In the genomic region with DNA sequence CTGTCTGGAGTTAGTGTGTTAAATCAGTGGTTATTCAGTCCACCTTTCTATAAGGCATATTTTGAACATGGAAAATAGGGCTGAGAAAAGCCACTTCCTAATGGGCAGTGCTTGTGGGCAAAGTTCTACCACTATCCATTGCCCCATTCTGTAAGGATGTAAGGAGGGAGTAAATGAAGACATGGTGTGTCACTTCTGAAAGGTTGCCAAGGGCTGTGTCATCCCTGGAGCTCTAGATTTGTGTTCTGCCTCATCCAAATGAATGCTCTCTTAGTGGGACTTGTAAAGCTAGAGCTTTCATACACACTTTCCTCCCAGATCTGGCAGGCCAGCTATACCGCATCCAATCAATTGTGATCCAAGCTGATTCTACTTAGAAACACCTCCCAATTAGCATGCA, we compare ENCODE assay signal across 15 cellular contexts.
A peak's percentile ranks its signal among the peaks of the same experiment; 100 is the strongest.
DNase-seq lines count a peak whose midpoint lies in the region; ATAC-seq and TF ChIP-seq lines count a peak whose summit lies in the region.
"Had no signal": no experiment of that assay in that cellular context is flagged by ENCODE, and none has a peak within 500 bp of the region (broad histone marks: within the 10 kb centered on the region; RNA-seq: fewer than 3 reads in every experiment).

No MANE protein-coding gene starts in this region.

- no peak for TF ChIP-seq CTCF in AG09309 (IDR thresholded peaks at IDR 0.05; ENCODE audit: control insufficient read depth, insufficient read depth, low read depth, low read length, missing control alignments)
- TF ChIP-seq CTCF in brain microvascular endothelial cell (IDR thresholded peaks at IDR 0.05; ENCODE audit: low read depth, low read length, missing control alignments) = no peak
- no peak for TF ChIP-seq CTCF in glutamatergic neuron (IDR thresholded peaks at IDR 0.05; ENCODE audit: partially characterized antibody, unreplicated experiment)

- no peaks in the 10 kb centered on the region for H3K27me3 ChIP-seq in brain microvascular endothelial cell (replicated peaks)
- no peaks in the 10 kb centered on the region for H3K27me3 ChIP-seq in mesenchymal stem cell (ENCODE audit: control insufficient read depth in 1 of 2, insufficient read depth in 1 of 2, low read length in 2 of 2)
- 0 out of 2 replicates have a peak, but pooled peaks cover 2% of the 10 kb centered on the region for H3K27me3 ChIP-seq in SJCRH30
- H3K27me3 ChIP-seq: BLaER1, neutrophil had no signal

- no peak overlapping the region for H3K18ac ChIP-seq in mesenchymal stem cell (ENCODE audit: low read depth in 1 of 2, low read length in 2 of 2)

- no peak overlapping the region for H4K8ac ChIP-seq in mesenchymal stem cell (ENCODE audit: low read length)

- H2AFZ ChIP-seq in mesenchymal stem cell (ENCODE audit: low read depth, low read length) = peak overlapping the region; percentile 23

- no peaks in the 10 kb centered on the region for H3K36me3 Mint-ChIP-seq in activated T-cell treated with anti-CD3 and anti-CD28 coated beads, Interleukin-2, amount 50 U/mL, for 4 hours (ENCODE audit: insufficient read depth)
- H3K36me3 Mint-ChIP-seq in glutamatergic neuron (ENCODE audit: unreplicated experiment) = no peaks in the 10 kb centered on the region

- H2BK15ac ChIP-seq in mesenchymal stem cell (ENCODE audit: low read depth, poor library complexity, severe bottlenecking) = no peak overlapping the region

- H2BK12ac ChIP-seq in mesenchymal stem cell (ENCODE audit: low read length in 2 of 2) = peak overlapping the region in 1 of 2 experiments; percentile 31

- peaks cover 10% of the 10 kb centered on the region for H3K4me1 Mint-ChIP-seq in activated T-cell treated with anti-CD3 and anti-CD28 coated beads, Interleukin-2, amount 50 U/mL, for 4 hours (ENCODE audit: low read depth)
- no peaks in the 10 kb centered on the region for H3K4me1 Mint-ChIP-seq in glutamatergic neuron (ENCODE audit: low read depth, unreplicated experiment)

- ATAC-seq in activated T-cell treated with anti-CD3 and anti-CD28 coated beads, Interleukin-2, amount 50 U/mL, for 4 hours = no peak

- H2AK5ac ChIP-seq in mesenchymal stem cell (ENCODE audit: low read length, severe bottlenecking) = no peak overlapping the region

- no peak overlapping the region for H3K4me3 ChIP-seq in AG09309 (ENCODE audit: control insufficient read depth, low read depth, low read length)
- no peak overlapping the region for H3K4me3 ChIP-seq in brain microvascular endothelial cell (ENCODE audit: low read depth, low read length)
- H3K4me3 ChIP-seq in mesenchymal stem cell (ENCODE audit: insufficient read depth in 1 of 2, low read depth in 1 of 2, low read length in 2 of 2) = no peak overlapping the region
- no peak overlapping the region for H3K4me3 ChIP-seq in SJCRH30
- H3K4me3 ChIP-seq: BLaER1, lung had no signal

- peak overlapping the region in 1 of 2 experiments; percentile 26 for H3K4ac ChIP-seq in mesenchymal stem cell (ENCODE audit: low read depth in 1 of 2, low read length in 2 of 2)

- H3K4me3 Mint-ChIP-seq in activated T-cell treated with anti-CD3 and anti-CD28 coated beads, Interleukin-2, amount 50 U/mL, for 4 hours = no peak overlapping the region
- no peak overlapping the region for H3K4me3 Mint-ChIP-seq in glutamatergic neuron (ENCODE audit: unreplicated experiment)

- DNase-seq in AG09309 (ENCODE audit: low read depth) = peak; percentile 76
- DNase-seq in M059J (ENCODE audit: low read depth) = peak; percentile 94
- DNase-seq in brain microvascular endothelial cell = peak; percentile 70
- peak; percentile 52 for DNase-seq in mesenchymal stem cell
- no peak for DNase-seq in NOMO-1 treated with DMSO at 0.1 percent for 48 hours (lab: John Stamatoyannopoulos, UW; ENCODE audit: unreplicated experiment)
- DNase-seq in activated T-cell treated with anti-CD3 and anti-CD28 coated beads, Interleukin-2, amount 50 U/mL, for 4 hours = no peak
- no peak for DNase-seq in glutamatergic neuron
- no peak for DNase-seq in SJCRH30
- DNase-seq: activated T-cell treated with anti-CD3 and anti-CD28 coated beads for 4 hours; NCI-H510A treated with DMSO at 0.1 percent for 48 hours; stimulated activated CD4-positive, alpha-beta T cell treated with anti-CD3 and anti-CD28 coated beads, Interleukin-15, amount 100 ng/mL, for 24 hours; WERI-Rb-1 had no signal

- H3K4me2 ChIP-seq in mesenchymal stem cell (ENCODE audit: low read length, poor library complexity, severe bottlenecking) = no peak overlapping the region
- H3K4me2 ChIP-seq: BLaER1 had no signal

- in situ Hi-C loops in brain microvascular endothelial cell (cut with HindIII; ENCODE audit: low pct_ligation_motif_present, low sequenced_read_pairs) = no loop called here

- WGBS in mesenchymal stem cell = 100% methylated on average over 1 of the region's 1 CpG

- H2BK5ac ChIP-seq in mesenchymal stem cell (ENCODE audit: low read depth, low read length, poor library complexity, severe bottlenecking) = no peak overlapping the region

- H3K4me1 ChIP-seq in mesenchymal stem cell (ENCODE audit: control insufficient read depth, insufficient read depth, low read depth, low read length) = no peaks in the 10 kb centered on the region
- H3K4me1 ChIP-seq in SJCRH30 = no peaks in the 10 kb centered on the region

- no peak overlapping the region for H3K27ac Mint-ChIP-seq in glutamatergic neuron (ENCODE audit: unreplicated experiment)

- H3K36me3 ChIP-seq in brain microvascular endothelial cell (replicated peaks) (no peaks in the 10 kb centered on the region), mesenchymal stem cell (ENCODE audit: control insufficient read depth in 1 of 2, insufficient read depth in 2 of 2, low read depth in 1 of 2, low read length in 2 of 2) (no peaks in the 10 kb centered on the region), SJCRH30 (no peaks in the 10 kb centered on the region)
- H3K36me3 ChIP-seq: BLaER1, neutrophil, WERI-Rb-1 had no signal

- H3K14ac ChIP-seq in mesenchymal stem cell (ENCODE audit: low read length in 2 of 2) = no peak overlapping the region

- H3K27me3 Mint-ChIP-seq in activated T-cell treated with anti-CD3 and anti-CD28 coated beads, Interleukin-2, amount 50 U/mL, for 4 hours (ENCODE audit: low read depth) = no peaks in the 10 kb centered on the region
- H3K27me3 Mint-ChIP-seq in glutamatergic neuron (ENCODE audit: unreplicated experiment) = peaks cover 1% of the 10 kb centered on the region

- H3K9me3 ChIP-seq in mesenchymal stem cell (ENCODE audit: control insufficient read depth, low read length) (no peaks in the 10 kb centered on the region), SJCRH30 (replicated peaks) (no peaks in the 10 kb centered on the region)
- H3K9me3 ChIP-seq: neutrophil had no signal

- H3K27ac ChIP-seq in brain microvascular endothelial cell = no peak overlapping the region
- no peak overlapping the region for H3K27ac ChIP-seq in mesenchymal stem cell (ENCODE audit: low read length, poor library complexity, severe bottlenecking)
- no peak overlapping the region for H3K27ac ChIP-seq in SJCRH30
- H3K27ac ChIP-seq: BLaER1, neutrophil, WERI-Rb-1 had no signal

- no peaks in the 10 kb centered on the region for H3K9me3 Mint-ChIP-seq in activated T-cell treated with anti-CD3 and anti-CD28 coated beads, Interleukin-2, amount 50 U/mL, for 4 hours
- H3K9me3 Mint-ChIP-seq in glutamatergic neuron (ENCODE audit: unreplicated experiment) = no peaks in the 10 kb centered on the region

- no peak overlapping the region for H2BK120ac ChIP-seq in mesenchymal stem cell (ENCODE audit: low read depth, low read length)

- H3K9ac ChIP-seq in mesenchymal stem cell (ENCODE audit: low read length) = no peak overlapping the region
- H3K9ac ChIP-seq: BLaER1 had no signal

- H3K23ac ChIP-seq in mesenchymal stem cell (ENCODE audit: low read length in 2 of 2) = no peak overlapping the region

- H3K79me1 ChIP-seq in mesenchymal stem cell (replicated peaks; ENCODE audit: low read length, poor library complexity, severe bottlenecking) = no peaks in the 10 kb centered on the region

- H4K91ac ChIP-seq in mesenchymal stem cell (ENCODE audit: low read length) = no peak overlapping the region

Comparison
In these comparisons a context has a peak if more than half of its experiments do, and no peak if none do; other contexts are left out.
1. DNase-seq: peak in AG09309 (single experiment), M059J (single experiment), brain microvascular endothelial cell (single experiment) and mesenchymal stem cell (single experiment); none in NOMO-1 treated with DMSO at 0.1 percent for 48 hours (single experiment), activated T-cell treated with anti-CD3 and anti-CD28 coated beads, Interleukin-2, amount 50 U/mL, for 4 hours (single experiment), glutamatergic neuron (single experiment) and SJCRH30 (0 of 2).